9 cellular contexts compared by ENCODE assay signal in genomic region chrX:10157545-10157944, GRCh38. TPM values are rescaled to one million over a fixed set of nuclear protein-coding genes. Genes with fewer than 3 reads are reported as not detected.
DNase-seq lines count a peak whose midpoint lies in the region; ATAC-seq and TF ChIP-seq lines count a peak whose summit lies in the region.
"Had no signal": no experiment of that assay in that cellular context is flagged by ENCODE, and none has a peak within 500 bp of the region (broad histone marks: within the 10 kb centered on the region; RNA-seq: fewer than 3 reads in every experiment).

No MANE protein-coding gene starts in this region.

- peaks cover 0 to 2% (median 0%) of the 10 kb centered on the region in 7 donors for H3K9me3 Mint-ChIP-seq in naive B cell

- TF ChIP-seq CTCF in AG10803 (conservative IDR thresholded peaks at IDR 0.05; ENCODE audit: low read length) (no peak), Peyer's patch (IDR thresholded peaks at IDR 0.05) (no peak)

- H3K27ac ChIP-seq in ectodermal cell (ENCODE audit: insufficient read depth, low read depth, low read length, poor library complexity, severe bottlenecking) = no peak overlapping the region
- H3K27ac ChIP-seq in Peyer's patch = peak overlapping the region in 1 of 4 donors; percentile 50
- H3K27ac ChIP-seq: BLaER1 treated with 17β-estradiol and CSF1 and Interleukin-3, amounts not matched to agents 10 nM and 100 nM had no signal

- H3K27me3 Mint-ChIP-seq in naive B cell = peaks cover 0 to 21% (median 0%) of the 10 kb centered on the region in 3 donors

- H3K36me3 ChIP-seq in ectodermal cell (ENCODE audit: control insufficient read depth, insufficient read depth, low read length) = no peaks in the 10 kb centered on the region
- H3K36me3 ChIP-seq in Peyer's patch = no peaks in the 10 kb centered on the region
- H3K36me3 ChIP-seq: BLaER1 treated with 17β-estradiol and CSF1 and Interleukin-3, amounts not matched to agents 10 nM and 100 nM had no signal

- WGBS in ectodermal cell, 2 experiments = no CpG with 5 or more reads among the region's 3 CpGs

- H3K27me3 ChIP-seq in ectodermal cell (ENCODE audit: control insufficient read depth, insufficient read depth, low read length, poor library complexity, severe bottlenecking) (no peaks in the 10 kb centered on the region), Peyer's patch (no peaks in the 10 kb centered on the region)

- TF ChIP-seq POLR2A in Peyer's patch (IDR thresholded peaks at IDR 0.05) = no peak

- no peak overlapping the region for H3K4me3 ChIP-seq in AG10803 (ENCODE audit: low read length)
- H3K4me3 ChIP-seq in ectodermal cell (ENCODE audit: insufficient read depth, low read depth, low read length) = peak overlapping the region; percentile 30
- H3K4me3 ChIP-seq in Peyer's patch = no peak overlapping the region

- H3K27ac Mint-ChIP-seq in naive B cell = peak overlapping the region in 5 of 6 donors; percentile 11 to 92 (median 25)

- no peak for ATAC-seq in naive B cell (ENCODE audit: low read depth in 2 of 2)

- peaks cover 4 to 13% of the 10 kb centered on the region in 2 donors for H3K36me3 Mint-ChIP-seq in naive B cell

- H3K9me3 ChIP-seq in ectodermal cell (ENCODE audit: control insufficient read depth, low read length) = no peaks in the 10 kb centered on the region
- H3K9me3 ChIP-seq in Peyer's patch = no peaks in the 10 kb centered on the region
- H3K9me3 ChIP-seq: BLaER1 treated with 17β-estradiol and CSF1 and Interleukin-3, amounts not matched to agents 10 nM and 100 nM had no signal

- H3K4me1 ChIP-seq in ectodermal cell (ENCODE audit: control insufficient read depth, insufficient read depth, low read length) = no peaks in the 10 kb centered on the region
- no peaks in the 10 kb centered on the region for H3K4me1 ChIP-seq in Peyer's patch

- H3K4me1 Mint-ChIP-seq in naive B cell = peaks cover 22 to 42% (median 33%) of the 10 kb centered on the region in 3 donors

- peak overlapping the region; percentile 82 to 94 (median 89) for H3K4me3 Mint-ChIP-seq in naive B cell

- DNase-seq in AG10803 (ENCODE audit: low read depth) (peak; percentile 14), NCI-H226 (peak; percentile 45), naive B cell (no peak), Peyer's patch (no peak), T-helper 2 cell (no peak), inferior parietal cortex (ENCODE audit: extremely low spot score) (no peak), NCI-H1930 (lab: John Stamatoyannopoulos, UW) (no peak)

RNA-seq across cellular contexts. Expression of gene CLCN4, which starts 0.8 kb away (rescaled TPM):
- 13.7 TPM for polyA plus RNA-seq in ectodermal cell (2013, experiment 1 of 4)
- 13.4 TPM for polyA plus RNA-seq in ectodermal cell (2013, experiment 2 of 4)
- 8.3 TPM for polyA plus RNA-seq in ectodermal cell (2013, experiment 3 of 4)
- 9.7 TPM for polyA plus RNA-seq in ectodermal cell (2013, experiment 4 of 4)
- 10 to 100 TPM; 10.1 to 46.1 (median 28.8) TPM for polyA plus RNA-seq in naive B cell (ENCODE audit: low read depth in 6 of 6)
- total RNA-seq in Peyer's patch = 1 to 10 TPM in 2 of 4 donors, under 1 TPM in 1, not detected in 1; 0.35 to 4.3 (median 1.7) TPM

Comparison
In these comparisons a context has a peak if more than half of its experiments do, and no peak if none do; other contexts are left out.
1. DNase-seq: peak in AG10803 (single experiment) and NCI-H226 (single experiment); none in naive B cell (single experiment), Peyer's patch (0 of 3), T-helper 2 cell (0 of 5), inferior parietal cortex (single experiment) and NCI-H1930 (0 of 2).